ENCODE assay signal across 21 cellular contexts in genomic region chr5:157710431-157710830, GRCh38. TPM values are rescaled to one million over a fixed set of nuclear protein-coding genes. Genes with fewer than 3 reads are reported as not detected.
"Had no signal": no experiment of that assay in that cellular context is flagged by ENCODE, and none has a peak within 500 bp of the region (broad histone marks: within the 10 kb centered on the region; RNA-seq: fewer than 3 reads in every experiment).

No MANE protein-coding gene starts in this region.

- ATAC-seq: activated CD8-positive, alpha-beta T cell treated with anti-CD3 and anti-CD28 coated beads for 36 hours; gastrocnemius medialis; heart right ventricle; mucosa of descending colon; naive thymus-derived CD4-positive, alpha-beta T cell had no signal

- H3K4me1 ChIP-seq: gastrocnemius medialis, parathyroid adenoma, thyroid gland had no signal

- H3K27me3 ChIP-seq: gastrocnemius medialis, heart right ventricle, sigmoid colon, thyroid gland had no signal

- H3K27ac ChIP-seq: gastrocnemius medialis, heart right ventricle, neutrophil, parathyroid adenoma, thyroid gland had no signal

- FAIRE-seq: endometrium had no signal

- H3K79me2 ChIP-seq: parathyroid adenoma had no signal

- H3K9me3 ChIP-seq: gastrocnemius medialis, heart right ventricle, mucosa of descending colon, neutrophil, sigmoid colon, thyroid gland had no signal

- DNase-seq: activated CD4-positive, alpha-beta T cell treated with anti-CD3 and anti-CD28 coated beads, Interleukin-2, amount 10 ng/mL, durations not matched to agents 24 days and 14 days; activated CD8-positive, alpha-beta T cell treated with anti-CD3 and anti-CD28 coated beads for 36 hours; activated naive CD4-positive, alpha-beta T cell treated with anti-CD3 and anti-CD28 coated beads for 36 hours; activated T-cell treated with anti-CD3 and anti-CD28 coated beads, Interleukin-2, amount 50 U/mL, for 1 hour; cortex of kidney; gastrocnemius medialis; heart right ventricle; immature natural killer cell; mucosa of descending colon; naive thymus-derived CD4-positive, alpha-beta T cell; sigmoid colon; stimulated activated naive CD4-positive, alpha-beta T cell treated with Interleukin-2 at 50 U/mL for 16 hours; T-helper 9 cell; thyroid gland had no signal

- H2AFZ ChIP-seq: parathyroid adenoma had no signal

- H3K36me3 ChIP-seq: gastrocnemius medialis, heart right ventricle, neutrophil, sigmoid colon, thyroid gland had no signal

- H3K9ac ChIP-seq: parathyroid adenoma had no signal

- H3K4me3 ChIP-seq: gastrocnemius medialis, heart right ventricle, mucosa of descending colon, sigmoid colon, thyroid gland had no signal

RNA-seq across cellular contexts. Expression of gene C5orf52, which starts 39.1 kb away (rescaled TPM):
- total RNA-seq: activated CD8-positive, alpha-beta T cell treated with anti-CD3 and anti-CD28 coated beads for 36 hours; activated naive CD4-positive, alpha-beta T cell treated with anti-CD3 and anti-CD28 coated beads for 36 hours; gastrocnemius medialis; heart right ventricle; liver; naive thymus-derived CD4-positive, alpha-beta T cell; sigmoid colon; subcutaneous adipose tissue; thyroid gland; ureter had no signal
- polyA plus RNA-seq: esophagus; heart right ventricle; immature natural killer cell; liver; naive thymus-derived CD4-positive, alpha-beta T cell had no signal

RNA-seq across cellular contexts. Expression of gene SOX30, which starts 58.2 kb away (rescaled TPM):
- total RNA-seq: activated CD4-positive, alpha-beta T cell treated with anti-CD3 and anti-CD28 coated beads, Interleukin-2, amount 10 ng/mL, durations not matched to agents 24 days and 14 days; gastrocnemius medialis; subcutaneous adipose tissue had no signal
